Comparison of ENCODE assay signal across 1 cellular context in the genomic region with DNA sequence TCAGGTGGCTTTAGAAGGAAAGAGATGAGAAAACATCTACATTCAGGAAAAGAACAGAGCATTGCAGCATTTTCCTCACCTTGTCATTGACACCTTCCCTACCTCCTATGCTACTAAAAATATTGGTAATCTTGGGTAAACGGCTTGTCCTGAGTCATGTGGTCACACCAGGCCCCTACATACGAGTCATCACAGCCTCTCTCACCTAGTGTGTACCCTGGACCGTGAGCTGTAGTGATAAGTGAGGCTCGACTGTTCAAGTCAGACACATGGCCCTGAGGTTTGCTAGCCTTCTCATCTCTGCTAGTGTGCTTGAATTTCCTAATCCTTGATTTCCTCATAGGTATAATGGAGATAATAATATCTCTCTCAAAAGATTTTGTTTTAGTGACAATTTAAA.
TF ChIP-seq lines count a peak whose summit lies in the region.

No MANE protein-coding gene starts in this region.

TF ChIP-seq in H1, 55 proteins besides CTCF, POLR2A, EP300 and RAD21:
- TF ChIP-seq CHD1 (IDR thresholded peaks at IDR 0.05; ENCODE audit: low read depth, low read length) (no peak), MAFK (IDR thresholded peaks at IDR 0.05; ENCODE audit: low read depth, low read length) (no peak), ZNF274 (IDR thresholded peaks at IDR 0.05; ENCODE audit: borderline replicate concordance, extremely low read depth, low read length) (no peak), RXRA (IDR thresholded peaks at IDR 0.05; ENCODE audit: insufficient read depth, low read depth, low read length) (no peak), TAF1 (IDR thresholded peaks at IDR 0.05; ENCODE audit: low read depth, low read length) (no peak), RBBP5 (IDR thresholded peaks at IDR 0.05; ENCODE audit: borderline replicate concordance, low read depth, low read length) (no peak), KDM1A (IDR thresholded peaks at IDR 0.05; ENCODE audit: borderline replicate concordance, low read length) (no peak), NANOG (IDR thresholded peaks at IDR 0.05; ENCODE audit: insufficient read depth, low read depth, low read length, poor library complexity, severe bottlenecking) (no peak), POLR2AphosphoS5 (IDR thresholded peaks at IDR 0.05; ENCODE audit: low read depth, low read length) (no peak), JUND (IDR thresholded peaks at IDR 0.05; ENCODE audit: low read length) (no peak)
